In the genomic region with DNA sequence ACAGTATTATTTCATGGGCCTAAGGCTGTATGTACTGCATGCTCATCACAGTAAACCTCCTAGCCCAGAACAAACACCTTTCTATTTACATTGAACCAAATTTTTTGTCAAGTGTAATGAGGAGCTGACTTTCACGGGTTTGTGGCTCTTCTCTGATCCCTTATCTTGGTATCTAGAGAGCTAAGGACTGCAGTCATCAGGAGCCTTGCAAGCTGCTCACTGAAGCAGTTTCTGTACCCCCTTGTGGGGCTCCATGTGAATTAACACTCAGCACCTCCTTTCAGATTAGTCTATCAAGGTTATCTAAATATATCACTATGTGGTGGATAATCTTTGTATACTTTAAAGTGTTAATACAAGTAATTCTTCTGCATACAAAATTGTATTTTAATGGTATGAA, we compare ENCODE assay signal across 1 cellular context.
TF ChIP-seq lines count a peak whose summit lies in the region.

No MANE protein-coding gene starts in this region.

TF ChIP-seq in GM12891, 5 proteins besides CTCF, POLR2A, EP300 and RAD21 (continued from another document):
- TF ChIP-seq POLR2AphosphoS5 (IDR thresholded peaks at IDR 0.05; ENCODE audit: low read depth, low read length) (no peak), SPI1 (IDR thresholded peaks at IDR 0.05; ENCODE audit: low read depth, low read length) (no peak)
